In genomic region chr7:69109879-69110278, GRCh38 we compare ENCODE assay signal across 29 cellular contexts.
"Had no signal": no experiment of that assay in that cellular context is flagged by ENCODE, and none has a peak within 500 bp of the region (broad histone marks: within the 10 kb centered on the region; RNA-seq: fewer than 3 reads in every experiment).

No MANE protein-coding gene starts in this region.

- DNase-seq: naive thymus-derived CD8-positive, alpha-beta T cell; nephron progenitor cell; occipital lobe; posterior cingulate gyrus; psoas muscle; right cardiac atrium; right lobe of liver; sigmoid colon; small intestine; stimulated activated CD4-positive, alpha-beta T cell treated with anti-CD3 and anti-CD28 coated beads, Interleukin-15, amount 100 ng/mL, for 24 hours; stimulated activated CD4-positive, alpha-beta T cell treated with anti-CD3 and anti-CD28 coated beads, Interleukin-2, amount 100 ng/mL, for 24 hours; stimulated activated CD4-positive, alpha-beta T cell treated with anti-CD3 and anti-CD28 coated beads, Interleukin-2, amount 100 ng/mL, for 48 hours; stimulated activated CD4-positive, alpha-beta T cell treated with anti-CD3 and anti-CD28 coated beads, Interleukin-4, amount 100 ng/mL, for 24 hours; stimulated activated naive B cell treated with anti-CD40 and anti-IgM and Interleukin-4, amounts not matched to agents 10 μg/mL and 1 μg/mL and 100 μg/mL, for 72 hours; stimulated activated naive CD4-positive, alpha-beta T cell treated with Interleukin-2 at 50 U/mL for 16 hours; stomach; trophoblast cell; upper lobe of left lung had no signal

- H3K9me3 ChIP-seq: ovary, psoas muscle, right lobe of liver, thoracic aorta, thyroid gland, upper lobe of left lung, vagina had no signal

- H3K4me3 ChIP-seq: neural progenitor cell, ovary, psoas muscle, right lobe of liver, sigmoid colon, stomach, thoracic aorta, thyroid gland, tibial nerve, upper lobe of left lung, vagina had no signal

- H3K4me3 Mint-ChIP-seq: naive thymus-derived CD8-positive, alpha-beta T cell; natural killer cell treated with Interleukin-12 subunit alpha and Interleukin-12 subunit beta and Interleukin-15 and Interleukin-18, amount 100 ng/mL, for 72 hours; nephron progenitor cell; neural progenitor cell; stimulated activated effector memory CD8-positive, alpha-beta T cell treated with anti-CD3 and anti-CD28 coated beads, Interleukin-12 subunit alpha, Interleukin-12 subunit beta, amount 100 ng/mL, for 72 hours; stimulated activated naive B cell treated with anti-CD40 and anti-IgM and Interleukin-4, amounts not matched to agents 10 μg/mL and 1 μg/mL and 100 μg/mL, for 72 hours; stimulated activated naive CD8-positive, alpha-beta T cell treated with anti-CD3 and anti-CD28 coated beads, Interleukin-15, Interleukin-2, amounts not matched to agents 100 ng/mL and 50 ng/mL, for 24 hours had no signal

- H3K27ac Mint-ChIP-seq: naive thymus-derived CD8-positive, alpha-beta T cell; natural killer cell treated with Interleukin-12 subunit alpha and Interleukin-12 subunit beta and Interleukin-15 and Interleukin-18, amount 100 ng/mL, for 72 hours; nephron progenitor cell; neural progenitor cell; progenitor cell of endocrine pancreas; stimulated activated effector memory CD8-positive, alpha-beta T cell treated with anti-CD3 and anti-CD28 coated beads, Interleukin-12 subunit alpha, Interleukin-12 subunit beta, amount 100 ng/mL, for 72 hours; stimulated activated naive B cell treated with anti-CD40 and anti-IgM and Interleukin-4, amounts not matched to agents 10 μg/mL and 1 μg/mL and 100 μg/mL, for 72 hours; stimulated activated naive CD8-positive, alpha-beta T cell treated with anti-CD3 and anti-CD28 coated beads, Interleukin-15, Interleukin-2, amounts not matched to agents 100 ng/mL and 50 ng/mL, for 24 hours had no signal

- H3K36me3 ChIP-seq: neural progenitor cell, ovary, right lobe of liver, sigmoid colon, stomach, thoracic aorta, thyroid gland, tibial nerve, upper lobe of left lung, vagina had no signal

- ATAC-seq: naive thymus-derived CD8-positive, alpha-beta T cell; natural killer cell treated with Interleukin-12 subunit alpha and Interleukin-12 subunit beta and Interleukin-15 and Interleukin-18, amount 100 ng/mL, for 72 hours; psoas muscle; stimulated activated effector memory CD8-positive, alpha-beta T cell treated with anti-CD3 and anti-CD28 coated beads, Interleukin-12 subunit alpha, Interleukin-12 subunit beta, amount 100 ng/mL, for 72 hours had no signal

- H3K36me3 Mint-ChIP-seq: natural killer cell treated with Interleukin-12 subunit alpha and Interleukin-12 subunit beta and Interleukin-15 and Interleukin-18, amount 100 ng/mL, for 72 hours; neural progenitor cell; stimulated activated effector memory CD8-positive, alpha-beta T cell treated with anti-CD3 and anti-CD28 coated beads, Interleukin-12 subunit alpha, Interleukin-12 subunit beta, amount 100 ng/mL, for 72 hours; stimulated activated naive B cell treated with anti-CD40 and anti-IgM and Interleukin-4, amounts not matched to agents 10 μg/mL and 1 μg/mL and 100 μg/mL, for 72 hours had no signal

- H3K27ac ChIP-seq: neural progenitor cell, ovary, parathyroid adenoma, psoas muscle, right lobe of liver, sigmoid colon, stomach, thoracic aorta, thyroid gland, tibial nerve, upper lobe of left lung, vagina had no signal

- H3K4me1 Mint-ChIP-seq: naive thymus-derived CD8-positive, alpha-beta T cell; nephron progenitor cell; stimulated activated effector memory CD8-positive, alpha-beta T cell treated with anti-CD3 and anti-CD28 coated beads, Interleukin-12 subunit alpha, Interleukin-12 subunit beta, amount 100 ng/mL, for 72 hours had no signal

- H2AFZ ChIP-seq: neural progenitor cell, parathyroid adenoma had no signal

- H3K4me1 ChIP-seq: neural progenitor cell, parathyroid adenoma, psoas muscle, right lobe of liver, sigmoid colon, stomach, upper lobe of left lung, vagina had no signal

- H3K79me2 ChIP-seq: parathyroid adenoma had no signal

- H3K4me2 ChIP-seq: neural progenitor cell had no signal

- H3K9ac ChIP-seq: neural progenitor cell, parathyroid adenoma had no signal

- H3K27me3 Mint-ChIP-seq: natural killer cell treated with Interleukin-12 subunit alpha and Interleukin-12 subunit beta and Interleukin-15 and Interleukin-18, amount 100 ng/mL, for 72 hours; stimulated activated naive CD8-positive, alpha-beta T cell treated with anti-CD3 and anti-CD28 coated beads, Interleukin-15, Interleukin-2, amounts not matched to agents 100 ng/mL and 50 ng/mL, for 24 hours had no signal

- H3K27me3 ChIP-seq: neural progenitor cell, ovary, right lobe of liver, sigmoid colon, stomach, thyroid gland, tibial nerve, upper lobe of left lung, vagina had no signal
